24 cellular contexts compared by ENCODE assay signal in genomic region chr4:175514174-175514573, GRCh38.
DNase-seq lines count a peak whose midpoint lies in the region; ATAC-seq and TF ChIP-seq lines count a peak whose summit lies in the region.
"Had no signal": no experiment of that assay in that cellular context is flagged by ENCODE, and none has a peak within 500 bp of the region (broad histone marks: within the 10 kb centered on the region; RNA-seq: fewer than 3 reads in every experiment).

No MANE protein-coding gene starts in this region.

- H2AFZ ChIP-seq in OCI-LY7 (ENCODE audit: low read length), result 0 out of 2 replicates have a peak overlapping the region, but pooled peaks have one; percentile 47
- H2AFZ ChIP-seq: GM23248 had no signal

- no peak overlapping the region for H3K27ac ChIP-seq in OCI-LY7 (ENCODE audit: low read depth, low read length, poor library complexity, severe bottlenecking)
- H3K27ac ChIP-seq: GM23248, SJCRH30 had no signal

- no peaks in the 10 kb centered on the region for H3K4me1 ChIP-seq in OCI-LY7 (ENCODE audit: insufficient read depth, low read length, poor library complexity, severe bottlenecking)
- H3K4me1 ChIP-seq: BE2C, SJCRH30 had no signal

- no peaks in the 10 kb centered on the region for H4K20me1 ChIP-seq in OCI-LY7 (ENCODE audit: insufficient read depth, low read length)

- intact Hi-C loops in OCI-LY7 (cut with micrococcal nuclease; ENCODE audit: unreplicated experiment) (no loop called here), left ventricle myocardium superior (cut with micrococcal nuclease) (no loop called here)

- no peak for ATAC-seq in GM21360 (IDR thresholded peaks at IDR 0.05; ENCODE audit: unreplicated experiment)
- no peak for ATAC-seq in left ventricle myocardium superior
- ATAC-seq: HepG2, K562, SK-N-SH treated with all-trans-retinoic acid at 6 μM for 48 hours had no signal

- H3K79me2 ChIP-seq in OCI-LY7 (ENCODE audit: insufficient read depth, low read depth, low read length), result no peaks in the 10 kb centered on the region

- H3K36me3 ChIP-seq in OCI-LY7 (ENCODE audit: insufficient read depth, low read length), result no peaks in the 10 kb centered on the region
- H3K36me3 ChIP-seq: BE2C, SJCRH30 had no signal

- POLR2A ChIA-PET in OCI-LY7 (lab: Charles Lee), result interaction anchor here (0.6 to 1.1 kb wide), 5 partner anchors 13 to 726 kb away, joined by 3 read pairs; no protein-coding TSS in a partner anchor

- DNase-seq in ELR (ENCODE audit: low read depth) (peak; percentile 4), OCI-LY7 (ENCODE audit: low spot score) (no peak), astrocyte of the hippocampus (ENCODE audit: low read depth, low spot score) (peak; percentile 18), non-pigmented ciliary epithelial cell (ENCODE audit: low read depth) (peak; percentile 10), SIG-M5 (lab: John Stamatoyannopoulos, UW) (no peak), left ventricle myocardium superior (no peak)
- DNase-seq: 8988T; ACHN; BE2C; Calu3; CD8-positive, alpha-beta memory T cell; DMS79 treated with DMSO at 0.1 percent for 48 hours; GM23248; H9; Kasumi-1; NCI-H146; NCI-H1930; NCI-H2107; NCI-H524; SJCRH30 had no signal

- H3K9me2 ChIP-seq in OCI-LY7 (ENCODE audit: insufficient read depth, low read length), result peaks cover 5% of the 10 kb centered on the region; the same call in 1 of the 2 replicates

- no peak for TF ChIP-seq CTCF in OCI-LY7 (conservative IDR thresholded peaks at IDR 0.05; ENCODE audit: low read length)

- no peak overlapping the region for H3K4me3 ChIP-seq in OCI-LY7 (ENCODE audit: low read depth, low read length, poor library complexity, severe bottlenecking)
- H3K4me3 ChIP-seq: GM23248, K562, SJCRH30 had no signal

- H3K4me2 ChIP-seq in OCI-LY7 (ENCODE audit: low read length), result no peak overlapping the region

- CTCF ChIA-PET in OCI-LY7 (lab: Charles Lee; ENCODE audit: unreplicated experiment), result no interaction called here

- no peaks in the 10 kb centered on the region for H3K9me3 ChIP-seq in OCI-LY7 (ENCODE audit: low read length)
- H3K9me3 ChIP-seq: BE2C, SJCRH30 had no signal

- no TSS peak for BruUV-seq in OCI-LY7 (replicated peaks; lab: Mats Ljungman, UMichigan)

Comparison
In these comparisons a context has a peak if more than half of its experiments do, and no peak if none do; other contexts are left out.
1. DNase-seq: peak in ELR (single experiment), astrocyte of the hippocampus (single experiment) and non-pigmented ciliary epithelial cell (single experiment); none in OCI-LY7 (single experiment), SIG-M5 (single experiment) and left ventricle myocardium superior (single experiment).